Comparison of ENCODE assay signal across 20 cellular contexts in genomic region chr9:2545881-2546490, GRCh38.
"Had no signal": no experiment of that assay in that cellular context is flagged by ENCODE, and none has a peak within 500 bp of the region (broad histone marks: within the 10 kb centered on the region; RNA-seq: fewer than 3 reads in every experiment).

No MANE protein-coding gene starts in this region.

- DNase-seq: activated T-cell treated with anti-CD3 and anti-CD28 coated beads, Interleukin-2, amount 50 U/mL, for 1 hour; central memory CD4-positive, alpha-beta T cell; dorsolateral prefrontal cortex; effector memory CD8-positive, alpha-beta T cell; heart left ventricle; left colon; lower lobe of right lung; midbrain; pancreas; sigmoid colon; stimulated activated CD4-positive, alpha-beta T cell treated with anti-CD3 and anti-CD28 coated beads, Interleukin-2, amount 100 ng/mL, for 48 hours; stimulated activated CD8-positive, alpha-beta memory T cell treated with anti-CD3 and anti-CD28 coated beads, Interleukin-4, amount 100 ng/mL, for 48 hours; stimulated activated naive B cell treated with anti-CD40 and anti-IgM and Interleukin-4, amounts not matched to agents 10 μg/mL and 1 μg/mL and 100 μg/mL, for 72 hours; T1000; trophoblast cell; uterus had no signal

- H3K4me1 Mint-ChIP-seq: stimulated activated naive B cell treated with anti-CD40 and anti-IgM and Interleukin-4, amounts not matched to agents 10 μg/mL and 1 μg/mL and 100 μg/mL, for 72 hours had no signal

- H3K4me3 Mint-ChIP-seq: effector memory CD8-positive, alpha-beta T cell; nephron; stimulated activated naive B cell treated with anti-CD40 and anti-IgM and Interleukin-4, amounts not matched to agents 10 μg/mL and 1 μg/mL and 100 μg/mL, for 72 hours; T-helper 1 cell treated with Interleukin-12 subunit alpha and Interleukin-12 subunit beta and Interleukin-4 antibody, amounts not matched to agents 30 μg/mL and 1 μg/mL, for 36 hours; WTC11 had no signal

- H3K36me3 Mint-ChIP-seq: activated naive CD4-positive, alpha-beta T cell treated with anti-CD3 and anti-CD28 coated beads, Interleukin-2, amount 50 U/mL, for 72 hours; stimulated activated naive B cell treated with anti-CD40 and anti-IgM and Interleukin-4, amounts not matched to agents 10 μg/mL and 1 μg/mL and 100 μg/mL, for 72 hours had no signal

- H3K27ac Mint-ChIP-seq: activated naive CD4-positive, alpha-beta T cell treated with anti-CD3 and anti-CD28 coated beads, Interleukin-2, amount 50 U/mL, for 72 hours; effector memory CD8-positive, alpha-beta T cell; nephron; stimulated activated naive B cell treated with anti-CD40 and anti-IgM and Interleukin-4, amounts not matched to agents 10 μg/mL and 1 μg/mL and 100 μg/mL, for 72 hours; T-helper 1 cell treated with Interleukin-12 subunit alpha and Interleukin-12 subunit beta and Interleukin-4 antibody, amounts not matched to agents 30 μg/mL and 1 μg/mL, for 36 hours; WTC11 had no signal
